In the genomic region with DNA sequence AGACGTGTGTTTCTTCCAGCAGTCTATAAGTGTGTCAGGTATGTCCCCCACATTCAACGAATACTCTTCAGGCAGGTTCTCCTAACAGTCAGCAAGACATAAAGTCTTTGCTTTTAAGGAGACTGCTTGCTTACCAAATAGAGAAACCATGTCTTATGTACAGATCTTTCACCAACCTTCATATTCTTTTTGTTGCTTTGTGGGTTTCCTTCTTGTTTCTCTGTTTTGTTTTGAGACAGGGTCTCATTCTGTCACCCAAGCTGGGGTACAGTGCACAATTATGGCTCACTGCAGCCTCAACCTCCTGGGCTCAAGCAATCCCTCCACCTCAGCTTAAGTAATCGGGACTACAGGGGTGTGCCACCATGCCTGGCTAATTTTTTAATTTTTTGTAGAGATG, we compare ENCODE assay signal across 1 cellular context.
TF ChIP-seq lines count a peak whose summit lies in the region.

No MANE protein-coding gene starts in this region.

TF ChIP-seq in GM12878, 131 proteins besides CTCF, POLR2A, EP300 and RAD21 (continued from another document):
- TF ChIP-seq EZH2 (IDR thresholded peaks at IDR 0.05; ENCODE audit: borderline replicate concordance, control insufficient read depth, low read depth, low read length) (no peak), HCFC1 (IDR thresholded peaks at IDR 0.05; ENCODE audit: low read length) (no peak), ZNF622 (IDR thresholded peaks at IDR 0.05) (no peak), RB1 (IDR thresholded peaks at IDR 0.05; ENCODE audit: borderline replicate concordance) (no peak), ZNF207 (IDR thresholded peaks at IDR 0.05; ENCODE audit: borderline replicate concordance) (no peak), ETV6 (conservative IDR thresholded peaks at IDR 0.05 in 1 of 2, IDR thresholded peaks at IDR 0.05 in 1 of 2; ENCODE audit: borderline replicate concordance in 1 of 2, low read depth in 1 of 2) (no peak), DPF2 (IDR thresholded peaks at IDR 0.05) (no peak), GATAD2B (conservative IDR thresholded peaks at IDR 0.05; ENCODE audit: low read depth) (no peak), ZBED1 (IDR thresholded peaks at IDR 0.05; ENCODE audit: borderline replicate concordance) (no peak), YBX1 (IDR thresholded peaks at IDR 0.05) (no peak), PAX5 (IDR thresholded peaks at IDR 0.05; ENCODE audit: borderline replicate concordance, low read depth, low read length) (no peak), TCF3 (IDR thresholded peaks at IDR 0.05; ENCODE audit: borderline replicate concordance, insufficient read depth, low read depth, low read length) (no peak), SP1 (IDR thresholded peaks at IDR 0.05; ENCODE audit: low read depth, low read length) (no peak)
- TF ChIP-seq, protein P1, sequence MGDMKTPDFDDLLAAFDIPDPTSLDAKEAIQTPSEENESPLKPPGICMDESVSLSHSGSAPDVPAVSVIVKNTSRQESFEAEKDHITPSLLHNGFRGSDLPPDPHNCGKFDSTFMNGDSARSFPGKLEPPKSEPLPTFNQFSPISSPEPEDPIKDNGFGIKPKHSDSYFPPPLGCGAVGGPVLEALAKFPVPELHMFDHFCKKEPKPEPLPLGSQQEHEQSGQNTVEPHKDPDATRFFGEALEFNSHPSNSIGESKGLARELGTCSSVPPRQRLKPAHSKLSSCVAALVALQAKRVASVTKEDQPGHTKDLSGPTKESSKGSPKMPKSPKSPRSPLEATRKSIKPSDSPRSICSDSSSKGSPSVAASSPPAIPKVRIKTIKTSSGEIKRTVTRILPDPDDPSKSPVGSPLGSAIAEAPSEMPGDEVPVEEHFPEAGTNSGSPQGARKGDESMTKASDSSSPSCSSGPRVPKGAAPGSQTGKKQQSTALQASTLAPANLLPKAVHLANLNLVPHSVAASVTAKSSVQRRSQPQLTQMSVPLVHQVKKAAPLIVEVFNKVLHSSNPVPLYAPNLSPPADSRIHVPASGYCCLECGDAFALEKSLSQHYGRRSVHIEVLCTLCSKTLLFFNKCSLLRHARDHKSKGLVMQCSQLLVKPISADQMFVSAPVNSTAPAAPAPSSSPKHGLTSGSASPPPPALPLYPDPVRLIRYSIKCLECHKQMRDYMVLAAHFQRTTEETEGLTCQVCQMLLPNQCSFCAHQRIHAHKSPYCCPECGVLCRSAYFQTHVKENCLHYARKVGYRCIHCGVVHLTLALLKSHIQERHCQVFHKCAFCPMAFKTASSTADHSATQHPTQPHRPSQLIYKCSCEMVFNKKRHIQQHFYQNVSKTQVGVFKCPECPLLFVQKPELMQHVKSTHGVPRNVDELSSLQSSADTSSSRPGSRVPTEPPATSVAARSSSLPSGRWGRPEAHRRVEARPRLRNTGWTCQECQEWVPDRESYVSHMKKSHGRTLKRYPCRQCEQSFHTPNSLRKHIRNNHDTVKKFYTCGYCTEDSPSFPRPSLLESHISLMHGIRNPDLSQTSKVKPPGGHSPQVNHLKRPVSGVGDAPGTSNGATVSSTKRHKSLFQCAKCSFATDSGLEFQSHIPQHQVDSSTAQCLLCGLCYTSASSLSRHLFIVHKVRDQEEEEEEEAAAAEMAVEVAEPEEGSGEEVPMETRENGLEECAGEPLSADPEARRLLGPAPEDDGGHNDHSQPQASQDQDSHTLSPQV (IDR thresholded peaks at IDR 0.05), result no peak
- TF ChIP-seq, protein P2, sequence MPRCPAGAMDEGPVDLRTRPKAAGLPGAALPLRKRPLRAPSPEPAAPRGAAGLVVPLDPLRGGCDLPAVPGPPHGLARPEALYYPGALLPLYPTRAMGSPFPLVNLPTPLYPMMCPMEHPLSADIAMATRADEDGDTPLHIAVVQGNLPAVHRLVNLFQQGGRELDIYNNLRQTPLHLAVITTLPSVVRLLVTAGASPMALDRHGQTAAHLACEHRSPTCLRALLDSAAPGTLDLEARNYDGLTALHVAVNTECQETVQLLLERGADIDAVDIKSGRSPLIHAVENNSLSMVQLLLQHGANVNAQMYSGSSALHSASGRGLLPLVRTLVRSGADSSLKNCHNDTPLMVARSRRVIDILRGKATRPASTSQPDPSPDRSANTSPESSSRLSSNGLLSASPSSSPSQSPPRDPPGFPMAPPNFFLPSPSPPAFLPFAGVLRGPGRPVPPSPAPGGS (IDR thresholded peaks at IDR 0.05; ENCODE audit: borderline replicate concordance, insufficient read depth, low read depth, low read length, poor library complexity, severe bottlenecking), result no peak
